8 cellular contexts compared by ENCODE assay signal in the genomic region with DNA sequence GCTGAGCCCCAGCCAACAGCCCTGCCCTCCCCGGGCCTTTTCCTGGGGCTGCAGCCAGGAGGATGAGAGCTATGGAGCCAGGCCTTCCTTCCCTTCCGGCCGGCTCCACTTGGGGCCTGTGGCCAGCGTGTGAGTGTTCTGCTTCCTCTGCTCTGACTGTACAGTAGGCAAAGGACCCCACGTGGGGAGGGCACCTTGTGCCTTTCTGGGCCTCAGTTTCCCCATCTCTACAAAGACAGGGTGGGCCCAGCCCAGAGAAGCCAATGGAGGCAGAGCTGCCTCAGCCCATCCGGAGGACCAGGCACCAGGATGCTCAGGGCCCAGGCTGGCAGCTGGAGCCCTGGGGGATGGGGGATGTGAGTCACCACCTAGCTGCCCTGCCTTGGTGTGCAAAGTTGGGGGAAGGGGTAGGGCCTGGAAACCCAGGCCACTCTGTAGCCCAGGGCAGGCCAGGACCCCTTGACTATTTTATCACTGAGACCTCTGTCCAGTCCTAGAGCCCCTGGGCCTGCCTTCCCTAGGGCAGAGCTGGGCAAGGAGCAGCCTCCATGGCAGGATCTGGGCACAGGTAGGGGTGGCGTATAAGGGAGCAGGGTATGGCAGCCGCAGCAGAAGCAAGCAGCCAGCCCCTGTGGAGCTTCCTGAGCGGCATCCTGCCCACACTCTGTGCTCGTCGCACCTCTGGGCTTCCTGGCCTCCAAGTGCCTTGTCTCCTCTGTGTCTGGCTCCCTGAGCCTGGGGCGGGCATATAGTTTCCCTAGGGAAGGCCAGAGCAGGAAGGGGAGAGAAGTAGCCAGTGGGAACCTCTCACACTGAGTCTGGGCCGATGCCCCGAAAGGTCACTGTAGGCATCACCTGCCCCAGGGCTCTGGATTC. TPM values are rescaled to one million over a fixed set of nuclear protein-coding genes. Genes with fewer than 3 reads are reported as not detected.
A peak's percentile ranks its signal among the peaks of the same experiment; 100 is the strongest.
DNase-seq lines count a peak whose midpoint lies in the region; ATAC-seq lines count a peak whose summit lies in the region.

No MANE protein-coding gene starts in this region.

- peak; percentile 57 to 61 for ATAC-seq in activated T-cell treated with anti-CD3 and anti-CD28 coated beads, Interleukin-2, amount 50 U/mL, for 72 hours (replicated peaks in 1 of 2)
- ATAC-seq in left ventricle myocardium superior, result peak; percentile 60
- no peak for ATAC-seq in HG02763 (IDR thresholded peaks at IDR 0.05; ENCODE audit: unreplicated experiment)
- ATAC-seq in HG02884 (IDR thresholded peaks at IDR 0.05; ENCODE audit: unreplicated experiment), result no peak

- peak overlapping the region; percentile 96 to 98 for H3K4me3 Mint-ChIP-seq in activated T-cell treated with anti-CD3 and anti-CD28 coated beads, Interleukin-2, amount 50 U/mL, for 72 hours

- no peaks in the 10 kb centered on the region for H3K27me3 Mint-ChIP-seq in activated T-cell treated with anti-CD3 and anti-CD28 coated beads, Interleukin-2, amount 50 U/mL, for 72 hours (ENCODE audit: low read depth)

- H3K9me3 Mint-ChIP-seq in activated T-cell treated with anti-CD3 and anti-CD28 coated beads, Interleukin-2, amount 50 U/mL, for 72 hours, result no peaks in the 10 kb centered on the region

- DNase-seq in M059J (ENCODE audit: low read depth), result peak; percentile 56
- peak; percentile 73 to 74 for DNase-seq in activated T-cell treated with anti-CD3 and anti-CD28 coated beads, Interleukin-2, amount 50 U/mL, for 72 hours
- DNase-seq in left ventricle myocardium superior, result peak; percentile 69
- peak in 5 of 6 experiments; percentile 21 to 59 (median 29) for DNase-seq in stimulated activated naive CD4-positive, alpha-beta T cell (lab: John Stamatoyannopoulos, UW)
- DNase-seq in SW 1271 (lab: John Stamatoyannopoulos, UW), result no peak
- no peak for DNase-seq in NCI-H1105 (lab: John Stamatoyannopoulos, UW)

- H3K36me3 Mint-ChIP-seq in activated T-cell treated with anti-CD3 and anti-CD28 coated beads, Interleukin-2, amount 50 U/mL, for 72 hours (ENCODE audit: insufficient read depth in 2 of 2), result peaks cover 2 to 10% of the 10 kb centered on the region in 2 donors

- peaks cover 74% of the 10 kb centered on the region for H3K4me1 Mint-ChIP-seq in activated T-cell treated with anti-CD3 and anti-CD28 coated beads, Interleukin-2, amount 50 U/mL, for 72 hours (ENCODE audit: low read depth)

- intact Hi-C loops in left ventricle myocardium superior (cut with micrococcal nuclease), result no loop called here

- H3K27ac Mint-ChIP-seq in activated T-cell treated with anti-CD3 and anti-CD28 coated beads, Interleukin-2, amount 50 U/mL, for 72 hours, result peak overlapping the region; percentile 92

RNA-seq across cellular contexts. Expression of a gene that starts 1.8 kb away (rescaled TPM):
- total RNA-seq in M059J (2014; rRNA removed; shearing (Covaris generic)), result not detected in 2 replicates
- total RNA-seq in activated T-cell treated with anti-CD3 and anti-CD28 coated beads, Interleukin-2, amount 50 U/mL, for 72 hours, result 100 to 1,000 TPM; 141 to 152 TPM
- total RNA-seq in left ventricle myocardium superior, result 2.4 TPM

Comparison
In these comparisons a context has a peak if more than half of its experiments do, and no peak if none do; other contexts are left out.
1. DNase-seq: peak in M059J (single experiment), activated T-cell treated with anti-CD3 and anti-CD28 coated beads, Interleukin-2, amount 50 U/mL, for 72 hours (2 of 2), left ventricle myocardium superior (single experiment) and stimulated activated naive CD4-positive, alpha-beta T cell (5 of 6); none in SW 1271 (0 of 2) and NCI-H1105 (single experiment).
2. ATAC-seq: peak in activated T-cell treated with anti-CD3 and anti-CD28 coated beads, Interleukin-2, amount 50 U/mL, for 72 hours (2 of 2) and left ventricle myocardium superior (single experiment); none in HG02763 (single experiment) and HG02884 (single experiment).
3. RNA of a gene that starts 1.8 kb away (total RNA-seq): 141 to 152 TPM in activated T-cell treated with anti-CD3 and anti-CD28 coated beads, Interleukin-2, amount 50 U/mL, for 72 hours; 2.4 TPM in left ventricle myocardium superior (single experiment) and not detected in M059J; every median in the first group is over 10 times any median in the second.